In genomic region chr18:69330345-69330744, GRCh38 we compare ENCODE assay signal across 17 cellular contexts.
"Had no signal": no experiment of that assay in that cellular context is flagged by ENCODE, and none has a peak within 500 bp of the region (broad histone marks: within the 10 kb centered on the region; RNA-seq: fewer than 3 reads in every experiment).

No MANE protein-coding gene starts in this region.

- H3K4me1 Mint-ChIP-seq: activated B cell treated with CpG ODN at 0.5 μM for 24 hours; activated CD4-positive, alpha-beta T cell treated with anti-CD3 and anti-CD28 coated beads, Interleukin-2, amount 10 ng/mL, durations not matched to agents 24 days and 14 days; activated naive CD8-positive, alpha-beta T cell treated with anti-CD3 and anti-CD28 coated beads, Interleukin-2, amount 50 U/mL, for 24 hours; immature natural killer cell; stimulated activated effector memory CD8-positive, alpha-beta T cell treated with anti-CD3 and anti-CD28 coated beads, Interleukin-12 subunit alpha, Interleukin-12 subunit beta, amount 100 ng/mL, for 72 hours had no signal

- H3K4me3 Mint-ChIP-seq: activated B cell treated with CpG ODN at 0.5 μM for 24 hours; activated CD4-positive, alpha-beta T cell treated with anti-CD3 and anti-CD28 coated beads, Interleukin-2, amount 10 ng/mL, durations not matched to agents 24 days and 14 days; activated CD8-positive, alpha-beta T cell treated with anti-CD3 and anti-CD28 coated beads, Interleukin-2, amount 10 ng/mL, durations not matched to agents 7 days and 5 days; activated naive CD4-positive, alpha-beta T cell treated with anti-CD3 and anti-CD28 coated beads for 36 hours; activated naive CD8-positive, alpha-beta T cell treated with anti-CD3 and anti-CD28 coated beads, Interleukin-2, amount 50 U/mL, for 24 hours; immature natural killer cell; mesothelial cell of epicardium; stimulated activated effector memory CD8-positive, alpha-beta T cell treated with anti-CD3 and anti-CD28 coated beads, Interleukin-12 subunit alpha, Interleukin-12 subunit beta, amount 100 ng/mL, for 72 hours had no signal

- H3K27me3 Mint-ChIP-seq: activated B cell treated with CpG ODN at 0.5 μM for 24 hours; activated CD4-positive, alpha-beta T cell treated with anti-CD3 and anti-CD28 coated beads, Interleukin-2, amount 10 ng/mL, durations not matched to agents 24 days and 14 days; activated naive CD8-positive, alpha-beta T cell treated with anti-CD3 and anti-CD28 coated beads, Interleukin-2, amount 50 U/mL, for 24 hours had no signal

- H3K27ac ChIP-seq: foreskin keratinocyte, lower lobe of right lung, ovary, thoracic aorta had no signal

- H3K4me1 ChIP-seq: foreskin keratinocyte, lower lobe of right lung had no signal

- H3K36me3 Mint-ChIP-seq: immature natural killer cell; mesothelial cell of epicardium; stimulated activated effector memory CD8-positive, alpha-beta T cell treated with anti-CD3 and anti-CD28 coated beads, Interleukin-12 subunit alpha, Interleukin-12 subunit beta, amount 100 ng/mL, for 72 hours had no signal

- ATAC-seq: activated CD8-positive, alpha-beta T cell treated with anti-CD3 and anti-CD28 coated beads, Interleukin-2, amount 10 ng/mL, durations not matched to agents 7 days and 5 days; activated naive CD8-positive, alpha-beta T cell treated with anti-CD3 and anti-CD28 coated beads, Interleukin-2, amount 50 U/mL, for 24 hours; foreskin keratinocyte; lower lobe of right lung had no signal

- H3K27me3 ChIP-seq: foreskin keratinocyte, ovary had no signal

- H3K36me3 ChIP-seq: lower lobe of right lung, ovary, thoracic aorta had no signal

- H3K9me3 Mint-ChIP-seq: activated CD4-positive, alpha-beta T cell treated with anti-CD3 and anti-CD28 coated beads, Interleukin-2, amount 10 ng/mL, durations not matched to agents 24 days and 14 days had no signal

- H3K4me3 ChIP-seq: lower lobe of right lung, ovary, thoracic aorta had no signal

- H3K9me3 ChIP-seq: lower lobe of right lung, ovary, thoracic aorta had no signal

- H3K27ac Mint-ChIP-seq: activated B cell treated with CpG ODN at 0.5 μM for 24 hours; activated CD4-positive, alpha-beta T cell treated with anti-CD3 and anti-CD28 coated beads, Interleukin-2, amount 10 ng/mL, durations not matched to agents 24 days and 14 days; activated CD8-positive, alpha-beta T cell treated with anti-CD3 and anti-CD28 coated beads, Interleukin-2, amount 10 ng/mL, durations not matched to agents 7 days and 5 days; activated naive CD4-positive, alpha-beta T cell treated with anti-CD3 and anti-CD28 coated beads for 36 hours; activated naive CD8-positive, alpha-beta T cell treated with anti-CD3 and anti-CD28 coated beads, Interleukin-2, amount 50 U/mL, for 24 hours; immature natural killer cell; mesothelial cell of epicardium; stimulated activated effector memory CD8-positive, alpha-beta T cell treated with anti-CD3 and anti-CD28 coated beads, Interleukin-12 subunit alpha, Interleukin-12 subunit beta, amount 100 ng/mL, for 72 hours had no signal

- DNase-seq: activated B cell treated with CpG ODN at 0.5 μM for 24 hours; activated CD4-positive, alpha-beta T cell treated with anti-CD3 and anti-CD28 coated beads, Interleukin-2, amount 10 ng/mL, durations not matched to agents 24 days and 14 days; activated CD8-positive, alpha-beta T cell treated with anti-CD3 and anti-CD28 coated beads, Interleukin-2, amount 10 ng/mL, durations not matched to agents 7 days and 5 days; activated naive CD4-positive, alpha-beta T cell treated with anti-CD3 and anti-CD28 coated beads for 36 hours; activated naive CD8-positive, alpha-beta T cell treated with anti-CD3 and anti-CD28 coated beads, Interleukin-2, amount 50 U/mL, for 24 hours; aorta; cortex of kidney; effector CD4-positive, alpha-beta T cell; glutamatergic neuron; immature natural killer cell; lower lobe of right lung; ovary; T-helper 2 cell had no signal
